12 cellular contexts compared by ENCODE assay signal in genomic region chr4:89898304-89898716, GRCh38. TPM values are rescaled to one million over a fixed set of nuclear protein-coding genes. Genes with fewer than 3 reads are reported as not detected.
A peak's percentile ranks its signal among the peaks of the same experiment; 100 is the strongest.
DNase-seq lines count a peak whose midpoint lies in the region; ATAC-seq, FAIRE-seq and TF ChIP-seq lines count a peak whose summit lies in the region.
"Had no signal": no experiment of that assay in that cellular context is flagged by ENCODE, and none has a peak within 500 bp of the region (broad histone marks: within the 10 kb centered on the region; RNA-seq: fewer than 3 reads in every experiment).

No MANE protein-coding gene starts in this region.

- no peak overlapping the region for H3K4me3 ChIP-seq in right cardiac atrium (ENCODE audit: low read length)
- H3K4me3 ChIP-seq: upper lobe of left lung had no signal

- no peaks in the 10 kb centered on the region for H3K4me1 ChIP-seq in right cardiac atrium (ENCODE audit: control insufficient read depth, insufficient read depth, low read length)

- TF ChIP-seq POLR2A in GM12891 (IDR thresholded peaks at IDR 0.05; ENCODE audit: low read depth, low read length): no peak

- H3K27me3 ChIP-seq in right cardiac atrium (ENCODE audit: control insufficient read depth, insufficient read depth): no peaks in the 10 kb centered on the region
- H3K27me3 ChIP-seq: upper lobe of left lung had no signal

- peak; percentile 35 for FAIRE-seq in GM12891 (lab: Jason Lieb, UNC)

- 31% methylated on average over 5 of the region's 5 CpGs for WGBS in right cardiac atrium

- no peak overlapping the region for H3K27ac ChIP-seq in right cardiac atrium (ENCODE audit: low read length)
- H3K27ac ChIP-seq: upper lobe of left lung had no signal

- intact Hi-C loops in right cardiac atrium (cut with DNase I): no loop called here

- ATAC-seq in GM19455 (IDR thresholded peaks at IDR 0.05; ENCODE audit: unreplicated experiment): peak; percentile 45
- ATAC-seq in HG03108 (IDR thresholded peaks at IDR 0.05; ENCODE audit: unreplicated experiment): peak; percentile 51
- ATAC-seq in right cardiac atrium: peak; percentile 31 to 78
- ATAC-seq in GM18519 (IDR thresholded peaks at IDR 0.05; ENCODE audit: low FRiP score, unreplicated experiment): no peak
- ATAC-seq: naive thymus-derived CD8-positive, alpha-beta T cell had no signal

- DNase-seq in GM12891 (ENCODE audit: insufficient read length, low spot score) (no peak), right cardiac atrium (no peak), GF-D8 (lab: John Stamatoyannopoulos, UW) (no peak), germinal center (ENCODE audit: low spot score) (no peak), amygdala (lab: John Stamatoyannopoulos, UW) (no peak)
- DNase-seq: IMR-90; naive thymus-derived CD8-positive, alpha-beta T cell; NCI-H446 treated with DMSO at 0.1 percent for 48 hours had no signal

- H3K9me3 ChIP-seq in right cardiac atrium (ENCODE audit: control insufficient read depth, low read length): no peaks in the 10 kb centered on the region
- H3K9me3 ChIP-seq: upper lobe of left lung had no signal

TF ChIP-seq in GM12891, 5 proteins besides CTCF, POLR2A, EP300 and RAD21:
- TF ChIP-seq SPI1 (IDR thresholded peaks at IDR 0.05; ENCODE audit: low read depth, low read length) (no peak), POU2F2 (IDR thresholded peaks at IDR 0.05; ENCODE audit: low read depth, low read length) (no peak), PAX5 (IDR thresholded peaks at IDR 0.05; ENCODE audit: insufficient read depth, low read length, severe bottlenecking) (no peak), POLR2AphosphoS5 (IDR thresholded peaks at IDR 0.05; ENCODE audit: low read depth, low read length) (no peak), TAF1 (IDR thresholded peaks at IDR 0.05; ENCODE audit: low read depth, low read length) (no peak)

RNA-seq across cellular contexts. Expression of gene MMRN1, which starts 3.7 kb away (rescaled TPM):
- polyA plus RNA-seq in GM12891 (2012; ENCODE audit: low read depth, missing spikeins): 0.44 TPM
- total RNA-seq in right cardiac atrium: 10 to 100 TPM in 1 of 4 donors, 1 to 10 TPM in 3; 3.3 to 14.1 (median 5.5) TPM
- 3.8 TPM for polyA plus RNA-seq in right cardiac atrium
- total RNA-seq: IMR-90 had no signal
- polyA plus RNA-seq: IMR-90; naive thymus-derived CD8-positive, alpha-beta T cell had no signal
